In genomic region chr9:133160742-133161541, GRCh38 we compare ENCODE assay signal across 8 cellular contexts. TPM values are rescaled to one million over a fixed set of nuclear protein-coding genes. Genes with fewer than 3 reads are reported as not detected.
DNase-seq lines count a peak whose midpoint lies in the region; ATAC-seq and TF ChIP-seq lines count a peak whose summit lies in the region.

No MANE protein-coding gene starts in this region.

- WGBS in gastroesophageal sphincter (ENCODE audit: low coverage in 1 of 2), 2 donors = 40 to 62% methylated on average over 3 to 9 of the region's 9 CpGs

- intact Hi-C loops in CD14-positive monocyte (cut with micrococcal nuclease) = no loop called here

- ATAC-seq in GM19467 (IDR thresholded peaks at IDR 0.05; ENCODE audit: unreplicated experiment) (peak; percentile 54), gastroesophageal sphincter (peak; percentile 81), GM19023 (IDR thresholded peaks at IDR 0.05; ENCODE audit: unreplicated experiment) (no peak), HG03095 (IDR thresholded peaks at IDR 0.05; ENCODE audit: unreplicated experiment) (no peak)

- peaks cover 0 to 21% (median 10%) of the 10 kb centered on the region in 3 donors for H3K27me3 Mint-ChIP-seq in CD14-positive monocyte (ENCODE audit: low read depth in 3 of 3)
- no peaks in the 10 kb centered on the region for H3K27me3 Mint-ChIP-seq in activated T-cell treated with anti-CD3 and anti-CD28 coated beads, Interleukin-2, amount 50 U/mL, for 24 hours

- DNase-seq in CD14-positive monocyte (ENCODE audit: low spot score) = no peak
- peak; percentile 69 for DNase-seq in NCI-H69 (lab: John Stamatoyannopoulos, UW)
- DNase-seq in activated T-cell treated with anti-CD3 and anti-CD28 coated beads, Interleukin-2, amount 50 U/mL, for 24 hours = peak; percentile 52
- DNase-seq in pons (ENCODE audit: low spot score) = peak; percentile 70

- H3K36me3 ChIP-seq in gastroesophageal sphincter = peaks cover 0 to 42% of the 10 kb centered on the region in 2 donors

- H3K9me3 ChIP-seq in gastroesophageal sphincter = no peaks in the 10 kb centered on the region

- no peak for TF ChIP-seq POLR2A in gastroesophageal sphincter (IDR thresholded peaks at IDR 0.05)

- peak overlapping the region; percentile 50 to 65 for H3K4me3 Mint-ChIP-seq in CD14-positive monocyte
- H3K4me3 Mint-ChIP-seq in activated T-cell treated with anti-CD3 and anti-CD28 coated beads, Interleukin-2, amount 50 U/mL, for 24 hours = no peak overlapping the region

- peak overlapping the region in 2 of 7 donors; percentile 50 to 77 for H3K27ac Mint-ChIP-seq in CD14-positive monocyte
- H3K27ac Mint-ChIP-seq in activated T-cell treated with anti-CD3 and anti-CD28 coated beads, Interleukin-2, amount 50 U/mL, for 24 hours = no peak overlapping the region

- no peak for TF ChIP-seq EP300 in gastroesophageal sphincter (IDR thresholded peaks at IDR 0.05)

- H3K4me3 ChIP-seq in gastroesophageal sphincter = no peak overlapping the region

- H3K9me3 Mint-ChIP-seq in CD14-positive monocyte = no peaks in the 10 kb centered on the region
- H3K9me3 Mint-ChIP-seq in activated T-cell treated with anti-CD3 and anti-CD28 coated beads, Interleukin-2, amount 50 U/mL, for 24 hours = no peaks in the 10 kb centered on the region

- H3K4me1 ChIP-seq in gastroesophageal sphincter = peaks cover 0 to 42% (median 15%) of the 10 kb centered on the region in 3 donors

- H3K36me3 Mint-ChIP-seq in CD14-positive monocyte = peaks cover 37 to 56% of the 10 kb centered on the region in 2 donors
- no peaks in the 10 kb centered on the region for H3K36me3 Mint-ChIP-seq in activated T-cell treated with anti-CD3 and anti-CD28 coated beads, Interleukin-2, amount 50 U/mL, for 24 hours (ENCODE audit: low read depth)

- peaks cover 12% of the 10 kb centered on the region for H3K27me3 ChIP-seq in gastroesophageal sphincter

- H3K27ac ChIP-seq in gastroesophageal sphincter = peak overlapping the region in 3 of 4 donors; percentile 40 to 49 (median 48)

- H3K4me1 Mint-ChIP-seq in CD14-positive monocyte = peaks cover 30% of the 10 kb centered on the region
- H3K4me1 Mint-ChIP-seq in activated T-cell treated with anti-CD3 and anti-CD28 coated beads, Interleukin-2, amount 50 U/mL, for 24 hours (ENCODE audit: low read depth) = peaks cover 10% of the 10 kb centered on the region

- TF ChIP-seq CTCF in CD14-positive monocyte (IDR thresholded peaks at IDR 0.05) (peak; percentile 91), gastroesophageal sphincter (IDR thresholded peaks at IDR 0.05) (peak in 3 of 4 experiments; percentile 67 to 77 (median 77))

RNA-seq across cellular contexts. Expression of gene GBGT1, which starts 2.8 kb away (rescaled TPM):
- polyA plus RNA-seq in CD14-positive monocyte = 1 to 10 TPM; 7.1 to 8.0 TPM
- total RNA-seq in gastroesophageal sphincter = 10 to 100 TPM; 11.3 to 18.0 (median 15.6) TPM

RNA-seq across cellular contexts. Expression of gene RALGDS, which starts 39.9 kb away (rescaled TPM):
- polyA plus RNA-seq in CD14-positive monocyte = 1 to 10 TPM; 3.5 to 4.2 TPM
- total RNA-seq in gastroesophageal sphincter = 10 to 100 TPM; 44.8 to 53.0 (median 49.8) TPM

RNA-seq across cellular contexts. Expression of gene OBP2B, which starts 48.1 kb away (rescaled TPM):
- not detected for polyA plus RNA-seq in CD14-positive monocyte
- total RNA-seq in gastroesophageal sphincter = not detected

Comparison
In these comparisons a context has a peak if more than half of its experiments do, and no peak if none do; other contexts are left out.
1. ATAC-seq: peak in GM19467 (single experiment) and gastroesophageal sphincter (single experiment); none in GM19023 (single experiment) and HG03095 (single experiment).